Comparison of ENCODE assay signal across 8 cellular contexts in the genomic region with DNA sequence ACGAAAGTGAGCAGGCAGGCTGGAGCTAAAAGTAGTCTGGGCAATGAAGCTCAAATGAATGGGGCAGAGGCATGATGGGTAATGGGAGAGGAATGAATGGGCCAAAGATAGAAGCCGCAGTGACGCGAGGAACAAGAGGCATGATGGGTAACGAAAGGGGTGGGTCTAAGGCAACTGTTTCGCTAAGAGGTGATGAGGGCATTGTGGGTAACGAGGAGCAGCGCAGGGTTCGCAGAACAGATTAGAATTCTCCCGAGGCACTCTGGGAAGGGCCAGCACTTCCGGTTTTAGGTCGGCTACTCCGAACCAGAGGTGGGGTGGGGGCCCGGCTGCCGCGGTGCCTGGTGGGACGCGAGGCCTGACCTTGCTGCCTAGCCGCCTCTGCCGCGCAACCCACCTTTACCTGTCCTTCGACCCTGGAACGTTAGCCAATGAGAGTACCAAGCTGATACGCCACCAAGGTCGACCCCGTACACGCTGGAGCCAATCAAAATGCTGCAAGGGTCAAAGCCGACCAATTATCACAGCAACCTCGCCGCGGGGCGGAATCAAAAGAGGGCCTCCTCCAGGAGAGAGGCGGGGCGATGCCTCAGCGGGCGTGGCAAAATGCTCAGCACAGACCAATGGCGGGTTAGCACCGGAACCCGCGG. TPM values are rescaled to one million over a fixed set of nuclear protein-coding genes. Genes with fewer than 3 reads are reported as not detected.
A peak's percentile ranks its signal among the peaks of the same experiment; 100 is the strongest.
DNase-seq lines count a peak whose midpoint lies in the region; ATAC-seq and TF ChIP-seq lines count a peak whose summit lies in the region.

No MANE protein-coding gene starts in this region.

- peak; percentile 100 for DNase-seq in GF-D8 (lab: John Stamatoyannopoulos, UW)
- DNase-seq in HuH-7 (ENCODE audit: low spot score), result peak; percentile 99
- peak; percentile 100 for DNase-seq in NOMO-1 treated with dmso at 0.1 percent for 144 hours (lab: John Stamatoyannopoulos, UW; ENCODE audit: unreplicated experiment)
- peak; percentile 100 for DNase-seq in activated naive CD4-positive, alpha-beta T cell treated with anti-CD3 and anti-CD28 coated beads, Interleukin-2, amount 10 ng/mL, durations not matched to agents 7 days and 5 days
- DNase-seq in foreskin keratinocyte, result peak; percentile 100
- peak in 1 of 2 donors; percentile 100 for DNase-seq in aorta

- WGBS in aorta, 2 donors, result 0% methylated on average over 40 of the region's 40 CpGs

- peak overlapping the region; percentile 75 for H3K4me3 Mint-ChIP-seq in activated naive CD4-positive, alpha-beta T cell treated with anti-CD3 and anti-CD28 coated beads, Interleukin-2, amount 10 ng/mL, durations not matched to agents 7 days and 5 days
- peak overlapping the region; percentile 84 to 87 (median 87) for H3K4me3 Mint-ChIP-seq in nephron

- H3K4me3 ChIP-seq in aorta (ENCODE audit: low read length in 2 of 2), result peak overlapping the region in 1 of 2 donors; percentile 33

- peaks cover 15% of the 10 kb centered on the region for H3K36me3 Mint-ChIP-seq in activated naive CD4-positive, alpha-beta T cell treated with anti-CD3 and anti-CD28 coated beads, Interleukin-2, amount 10 ng/mL, durations not matched to agents 7 days and 5 days
- peaks cover 61% of the 10 kb centered on the region for H3K36me3 Mint-ChIP-seq in nephron (ENCODE audit: low read depth)

- peak overlapping the region; percentile 79 for H3K27ac ChIP-seq in foreskin keratinocyte
- H3K27ac ChIP-seq in aorta (ENCODE audit: low read depth in 1 of 2, low read length in 2 of 2), result peak overlapping the region in 1 of 2 donors; percentile 94

- H3K9me3 ChIP-seq in aorta (ENCODE audit: control insufficient read depth, low read length), result no peaks in the 10 kb centered on the region

- H3K4me1 Mint-ChIP-seq in activated naive CD4-positive, alpha-beta T cell treated with anti-CD3 and anti-CD28 coated beads, Interleukin-2, amount 10 ng/mL, durations not matched to agents 7 days and 5 days, result peaks cover 35% of the 10 kb centered on the region
- peaks cover 20% of the 10 kb centered on the region for H3K4me1 Mint-ChIP-seq in nephron

- TF ChIP-seq CTCF in foreskin keratinocyte (conservative IDR thresholded peaks at IDR 0.05), result no peak
- no peak for TF ChIP-seq CTCF in nephron (IDR thresholded peaks at IDR 0.05; ENCODE audit: unreplicated experiment in 3 of 3)

- no peaks in the 10 kb centered on the region for H3K9me3 Mint-ChIP-seq in activated naive CD4-positive, alpha-beta T cell treated with anti-CD3 and anti-CD28 coated beads, Interleukin-2, amount 10 ng/mL, durations not matched to agents 7 days and 5 days
- no peaks in the 10 kb centered on the region for H3K9me3 Mint-ChIP-seq in nephron

- H3K27me3 ChIP-seq in foreskin keratinocyte (no peaks in the 10 kb centered on the region), aorta (ENCODE audit: control insufficient read depth in 1 of 2, insufficient read depth in 2 of 2, low read length in 1 of 2) (no peaks in the 10 kb centered on the region)

- peaks cover 8% of the 10 kb centered on the region for H3K4me1 ChIP-seq in foreskin keratinocyte
- no peaks in the 10 kb centered on the region for H3K4me1 ChIP-seq in aorta (ENCODE audit: control insufficient read depth in 1 of 2, insufficient read depth in 2 of 2, low read length in 2 of 2)

- CTCF ChIA-PET in activated naive CD4-positive, alpha-beta T cell treated with anti-CD3 and anti-CD28 coated beads, Interleukin-2, amount 10 ng/mL, durations not matched to agents 7 days and 5 days (lab: Charles Lee), result interaction anchor here (0.6 to 1.1 kb wide), 3 partner anchors 14 to 62 kb away, joined by 3 read pairs; partner anchors contain the start of gene NECTIN2

- intact Hi-C loops in aorta (cut with DNase I), result loop anchor here in 1 of 2 donors (2.0 kb wide), 1 partner anchor 42 kb away; no protein-coding TSS in a partner anchor

- H3K27ac Mint-ChIP-seq in activated naive CD4-positive, alpha-beta T cell treated with anti-CD3 and anti-CD28 coated beads, Interleukin-2, amount 10 ng/mL, durations not matched to agents 7 days and 5 days, result peak overlapping the region; percentile 93
- H3K27ac Mint-ChIP-seq in nephron, result peak overlapping the region; percentile 81 to 95 (median 92)

- H3K27me3 Mint-ChIP-seq in activated naive CD4-positive, alpha-beta T cell treated with anti-CD3 and anti-CD28 coated beads, Interleukin-2, amount 10 ng/mL, durations not matched to agents 7 days and 5 days, result peaks cover 3% of the 10 kb centered on the region
- no peaks in the 10 kb centered on the region for H3K27me3 Mint-ChIP-seq in nephron (ENCODE audit: low read depth)

- ATAC-seq in GM21619 (IDR thresholded peaks at IDR 0.05; ENCODE audit: unreplicated experiment) (peak; percentile 80), foreskin keratinocyte (peak; percentile 87), aorta (ENCODE audit: low FRiP score) (peak; percentile 97)

- H3K36me3 ChIP-seq in aorta (ENCODE audit: control insufficient read depth in 1 of 2, insufficient read depth in 2 of 2, low read length in 1 of 2), result peaks cover 0 to 1% of the 10 kb centered on the region in 2 donors

RNA-seq across cellular contexts. Expression of gene TOMM40, which starts 0.6 kb away (rescaled TPM):
- total RNA-seq in foreskin keratinocyte (108 and 136 TPM in 2 replicates), aorta (10 to 100 TPM; 22.3 to 23.6 TPM)
- polyA plus RNA-seq in foreskin keratinocyte (133 and 159 TPM in 2 replicates), aorta (10 to 100 TPM in 1 of 2 donors, 1 to 10 TPM in 1; 8.9 to 14.8 TPM)

RNA-seq across cellular contexts. Expression of gene APOE, which starts 15.1 kb away (rescaled TPM):
- total RNA-seq in foreskin keratinocyte (31.9 and 48.5 TPM in 2 replicates), aorta (100 to 1,000 TPM in 1 of 2 donors, 10 to 100 TPM in 1; 96.1 to 105 TPM)
- polyA plus RNA-seq in foreskin keratinocyte (44.5 and 71.6 TPM in 2 replicates), aorta (100 to 1,000 TPM; 207 to 455 TPM)

RNA-seq across cellular contexts. Expression of gene APOC1, which starts 23.9 kb away (rescaled TPM):
- 6.6 and 7.2 TPM in 2 replicates for total RNA-seq in foreskin keratinocyte
- polyA plus RNA-seq in foreskin keratinocyte, result 11.9 and 15.4 TPM in 2 replicates
- 10 to 100 TPM; 14.8 to 22.2 TPM for total RNA-seq in aorta
- polyA plus RNA-seq in aorta, result 100 to 1,000 TPM in 1 of 2 donors, 1 to 10 TPM in 1; 7.4 to 127 TPM

RNA-seq across cellular contexts. Expression of gene NECTIN2, which starts 44.4 kb away (rescaled TPM):
- total RNA-seq in foreskin keratinocyte (53.9 and 55.8 TPM in 2 replicates), aorta (10 to 100 TPM; 88.2 to 97.8 TPM)
- polyA plus RNA-seq in foreskin keratinocyte (48.9 and 49.5 TPM in 2 replicates), aorta (10 to 100 TPM; 27.8 to 49.5 TPM)

RNA-seq across cellular contexts. Expression of gene APOC4, which starts 51.5 kb away (rescaled TPM):
- total RNA-seq in foreskin keratinocyte, result not detected in 2 replicates
- not detected in 2 replicates for polyA plus RNA-seq in foreskin keratinocyte
- total RNA-seq in aorta, result not detected
- not detected for polyA plus RNA-seq in aorta
